11 cellular contexts compared by ENCODE assay signal in the genomic region with DNA sequence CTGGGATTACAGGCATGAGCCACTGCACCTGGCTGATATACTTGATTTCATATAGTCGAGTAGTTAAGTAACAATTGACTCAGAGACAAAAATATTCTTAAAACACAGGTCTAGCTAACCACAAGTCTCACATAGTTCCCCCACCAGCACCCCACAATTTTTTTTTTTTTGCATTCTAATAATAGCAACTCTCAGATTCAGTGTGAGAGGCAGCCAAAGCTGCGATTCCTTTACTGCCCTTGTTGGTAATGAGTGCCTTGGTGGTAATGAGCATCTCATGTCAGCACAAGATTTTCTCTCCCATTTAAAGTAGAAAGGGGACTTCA.
A peak's percentile ranks its signal among the peaks of the same experiment; 100 is the strongest.
DNase-seq lines count a peak whose midpoint lies in the region; ATAC-seq, FAIRE-seq and TF ChIP-seq lines count a peak whose summit lies in the region.
"Had no signal": no experiment of that assay in that cellular context is flagged by ENCODE, and none has a peak within 500 bp of the region (broad histone marks: within the 10 kb centered on the region; RNA-seq: fewer than 3 reads in every experiment).

No MANE protein-coding gene starts in this region.

- TF ChIP-seq CTCF in astrocyte (IDR thresholded peaks at IDR 0.05; ENCODE audit: insufficient read depth, low read depth, low read length) (no peak), kidney (IDR thresholded peaks at IDR 0.05; ENCODE audit: borderline replicate concordance, extremely low read depth, insufficient read depth) (no peak), uterus (IDR thresholded peaks at IDR 0.05) (no peak), glutamatergic neuron (IDR thresholded peaks at IDR 0.05; ENCODE audit: partially characterized antibody, unreplicated experiment) (no peak)

- H3K36me3 ChIP-seq in astrocyte (ENCODE audit: insufficient read depth, low read length) (no peaks in the 10 kb centered on the region), kidney (ENCODE audit: control insufficient read depth in 1 of 2, insufficient read depth in 2 of 2, low read length in 2 of 2) (no peaks in the 10 kb centered on the region), uterus (no peaks in the 10 kb centered on the region)

- H3K4me3 Mint-ChIP-seq in astrocyte (ENCODE audit: unreplicated experiment) = no peak overlapping the region
- H3K4me3 Mint-ChIP-seq in glutamatergic neuron (ENCODE audit: unreplicated experiment) = no peak overlapping the region
- H3K4me3 Mint-ChIP-seq: stimulated activated naive CD8-positive, alpha-beta T cell treated with anti-CD3 and anti-CD28 coated beads, Interleukin-15, Interleukin-2, amounts not matched to agents 100 ng/mL and 50 ng/mL, for 24 hours had no signal

- H4K20me1 ChIP-seq in astrocyte (ENCODE audit: insufficient read depth, low read length) = peaks cover 12% of the 10 kb centered on the region

- H3K27ac Mint-ChIP-seq in astrocyte (ENCODE audit: unreplicated experiment) = no peak overlapping the region
- no peak overlapping the region for H3K27ac Mint-ChIP-seq in glutamatergic neuron (ENCODE audit: unreplicated experiment)
- H3K27ac Mint-ChIP-seq: stimulated activated naive CD8-positive, alpha-beta T cell treated with anti-CD3 and anti-CD28 coated beads, Interleukin-15, Interleukin-2, amounts not matched to agents 100 ng/mL and 50 ng/mL, for 24 hours had no signal

- H3K27me3 Mint-ChIP-seq in astrocyte (ENCODE audit: low read depth, unreplicated experiment) (no peaks in the 10 kb centered on the region), glutamatergic neuron (ENCODE audit: unreplicated experiment) (no peaks in the 10 kb centered on the region)

- H3K4me1 Mint-ChIP-seq in astrocyte (ENCODE audit: low read depth, unreplicated experiment) = peaks cover 57% of the 10 kb centered on the region
- H3K4me1 Mint-ChIP-seq in glutamatergic neuron (ENCODE audit: low read depth, unreplicated experiment) = peaks cover 13% of the 10 kb centered on the region

- H3K36me3 Mint-ChIP-seq in astrocyte (ENCODE audit: low read depth, unreplicated experiment) = peaks cover 2% of the 10 kb centered on the region
- H3K36me3 Mint-ChIP-seq in glutamatergic neuron (ENCODE audit: unreplicated experiment) = no peaks in the 10 kb centered on the region

- peaks cover 69% of the 10 kb centered on the region for H3K4me1 ChIP-seq in astrocyte (ENCODE audit: insufficient read depth, low read length)
- H3K4me1 ChIP-seq in kidney (ENCODE audit: control insufficient read depth in 1 of 2, insufficient read depth in 1 of 2, low read depth in 1 of 2, low read length in 2 of 2) = peaks cover 0 to 8% of the 10 kb centered on the region in 2 donors
- peaks cover 0 to 9% of the 10 kb centered on the region in 2 donors for H3K4me1 ChIP-seq in uterus

- ATAC-seq in GM18519 (IDR thresholded peaks at IDR 0.05; ENCODE audit: low FRiP score, unreplicated experiment) (peak; percentile 90), GM21515 (IDR thresholded peaks at IDR 0.05; ENCODE audit: unreplicated experiment) (peak; percentile 88), HG03097 (IDR thresholded peaks at IDR 0.05; ENCODE audit: low FRiP score, unreplicated experiment) (peak; percentile 81)

- H3K9me3 Mint-ChIP-seq in astrocyte (ENCODE audit: unreplicated experiment) (no peaks in the 10 kb centered on the region), glutamatergic neuron (ENCODE audit: unreplicated experiment) (no peaks in the 10 kb centered on the region)
- H3K9me3 Mint-ChIP-seq: stimulated activated naive CD8-positive, alpha-beta T cell treated with anti-CD3 and anti-CD28 coated beads, Interleukin-15, Interleukin-2, amounts not matched to agents 100 ng/mL and 50 ng/mL, for 24 hours had no signal

- peak overlapping the region; percentile 10 for H3K4me2 ChIP-seq in astrocyte (ENCODE audit: low read length)

- FAIRE-seq in astrocyte (lab: Jason Lieb, UNC) (no peak), kidney (lab: Jason Lieb, UNC) (no peak)

- no peak overlapping the region for H3K27ac ChIP-seq in astrocyte (ENCODE audit: low read depth, low read length)
- H3K27ac ChIP-seq in kidney (ENCODE audit: low read depth in 2 of 2, low read length in 2 of 2) = no peak overlapping the region
- no peak overlapping the region for H3K27ac ChIP-seq in uterus

- H3K27me3 ChIP-seq in astrocyte (ENCODE audit: insufficient read depth, low read length) = no peaks in the 10 kb centered on the region
- H3K27me3 ChIP-seq in uterus = no peaks in the 10 kb centered on the region

- TF ChIP-seq POLR2A in uterus (IDR thresholded peaks at IDR 0.05) = no peak

- H3K9ac ChIP-seq in astrocyte (ENCODE audit: low read length) = no peak overlapping the region
- H3K9ac ChIP-seq in kidney (ENCODE audit: low read length in 2 of 2) = no peak overlapping the region

- H3K4me3 ChIP-seq in astrocyte (ENCODE audit: insufficient read depth, low read depth, low read length) (no peak overlapping the region), kidney (ENCODE audit: low read length in 2 of 2) (no peak overlapping the region), uterus (no peak overlapping the region)

- no peak overlapping the region for H2AFZ ChIP-seq in astrocyte (ENCODE audit: low read depth, low read length)

- H3K79me2 ChIP-seq in astrocyte (ENCODE audit: insufficient read depth, low read length) = peaks cover 80% of the 10 kb centered on the region

- DNase-seq in astrocyte (ENCODE audit: low read depth) (peak; percentile 78), kidney (no peak), uterus (no peak), NCI-H345 (lab: John Stamatoyannopoulos, UW) (no peak), glutamatergic neuron (no peak)
- DNase-seq: activated CD8-positive, alpha-beta memory T cell treated with anti-CD3 and anti-CD28 coated beads, Interleukin-2, amount 50 U/mL, for 48 hours; DMS79 treated with DMSO at 0.1 percent for 48 hours had no signal

- no peaks in the 10 kb centered on the region for H3K9me3 ChIP-seq in astrocyte (ENCODE audit: insufficient read depth, low read depth, low read length)
- no peaks in the 10 kb centered on the region for H3K9me3 ChIP-seq in kidney (ENCODE audit: control insufficient read depth in 1 of 2, low read length in 2 of 2)
- no peaks in the 10 kb centered on the region for H3K9me3 ChIP-seq in uterus

- intact Hi-C loops in kidney (cut with DNase I) (no loop called here), uterus (cut with DNase I; ENCODE audit: low total_unique reads) (no loop called here)
